ENCODE assay signal across 18 cellular contexts in genomic region chr20:3367125-3367524, GRCh38. TPM values are rescaled to one million over a fixed set of nuclear protein-coding genes. Genes with fewer than 3 reads are reported as not detected.
A peak's percentile ranks its signal among the peaks of the same experiment; 100 is the strongest.
DNase-seq lines count a peak whose midpoint lies in the region; ATAC-seq and TF ChIP-seq lines count a peak whose summit lies in the region.
"Had no signal": no experiment of that assay in that cellular context is flagged by ENCODE, and none has a peak within 500 bp of the region (broad histone marks: within the 10 kb centered on the region; RNA-seq: fewer than 3 reads in every experiment).

No MANE protein-coding gene starts in this region.

- peaks cover 7% of the 10 kb centered on the region for H3K36me3 Mint-ChIP-seq in T-helper 1 cell treated with Interleukin-12 subunit alpha and Interleukin-12 subunit beta and Interleukin-4 antibody, amounts not matched to agents 30 μg/mL and 1 μg/mL, for 36 hours (ENCODE audit: low read depth)
- H3K36me3 Mint-ChIP-seq in activated naive CD8-positive, alpha-beta T cell treated with anti-CD3 and anti-CD28 coated beads for 36 hours: peaks cover 3% of the 10 kb centered on the region
- no peaks in the 10 kb centered on the region for H3K36me3 Mint-ChIP-seq in activated naive CD8-positive, alpha-beta T cell treated with anti-CD3 and anti-CD28 coated beads, Interleukin-2, amount 50 U/mL, for 24 hours (ENCODE audit: low read depth)
- peaks cover 23% of the 10 kb centered on the region for H3K36me3 Mint-ChIP-seq in activated T-helper 17 cell treated with anti-CD3 and anti-CD28 coated beads, Interleukin-2, amount 50 U/mL, for 72 hours (ENCODE audit: low read depth)
- peaks cover 52% of the 10 kb centered on the region for H3K36me3 Mint-ChIP-seq in MCF 10A (ENCODE audit: insufficient read depth, unreplicated experiment)

- no peak overlapping the region for H3K27ac Mint-ChIP-seq in T-helper 1 cell treated with Interleukin-12 subunit alpha and Interleukin-12 subunit beta and Interleukin-4 antibody, amounts not matched to agents 30 μg/mL and 1 μg/mL, for 36 hours
- H3K27ac Mint-ChIP-seq in activated naive CD8-positive, alpha-beta T cell treated with anti-CD3 and anti-CD28 coated beads for 36 hours: peak overlapping the region; percentile 45
- H3K27ac Mint-ChIP-seq in activated naive CD8-positive, alpha-beta T cell treated with anti-CD3 and anti-CD28 coated beads, Interleukin-2, amount 50 U/mL, for 24 hours: no peak overlapping the region
- H3K27ac Mint-ChIP-seq in activated T-helper 17 cell treated with anti-CD3 and anti-CD28 coated beads, Interleukin-2, amount 50 U/mL, for 72 hours: peak overlapping the region; percentile 21
- H3K27ac Mint-ChIP-seq in MCF 10A (ENCODE audit: low read depth, unreplicated experiment): no peak overlapping the region
- H3K27ac Mint-ChIP-seq: CD14-positive monocyte had no signal

- H3K4me3 ChIP-seq in H7 (ENCODE audit: insufficient read depth, low read depth, low read length): no peak overlapping the region
- H3K4me3 ChIP-seq: K562 had no signal

- no peaks in the 10 kb centered on the region for H3K9me3 Mint-ChIP-seq in T-helper 1 cell treated with Interleukin-12 subunit alpha and Interleukin-12 subunit beta and Interleukin-4 antibody, amounts not matched to agents 30 μg/mL and 1 μg/mL, for 36 hours
- no peaks in the 10 kb centered on the region for H3K9me3 Mint-ChIP-seq in activated naive CD8-positive, alpha-beta T cell treated with anti-CD3 and anti-CD28 coated beads for 36 hours
- H3K9me3 Mint-ChIP-seq in activated naive CD8-positive, alpha-beta T cell treated with anti-CD3 and anti-CD28 coated beads, Interleukin-2, amount 50 U/mL, for 24 hours: no peaks in the 10 kb centered on the region
- H3K9me3 Mint-ChIP-seq in activated T-helper 17 cell treated with anti-CD3 and anti-CD28 coated beads, Interleukin-2, amount 50 U/mL, for 72 hours: no peaks in the 10 kb centered on the region
- no peaks in the 10 kb centered on the region for H3K9me3 Mint-ChIP-seq in MCF 10A (ENCODE audit: unreplicated experiment)
- H3K9me3 Mint-ChIP-seq: CD14-positive monocyte had no signal

- no peak for ATAC-seq in activated naive CD8-positive, alpha-beta T cell treated with anti-CD3 and anti-CD28 coated beads, Interleukin-2, amount 50 U/mL, for 24 hours
- ATAC-seq in activated T-helper 17 cell treated with anti-CD3 and anti-CD28 coated beads, Interleukin-2, amount 50 U/mL, for 72 hours (replicated peaks): no peak
- ATAC-seq: K562, Panc1 had no signal

- TF ChIP-seq CTCF in MCF 10A (IDR thresholded peaks at IDR 0.05; ENCODE audit: unreplicated experiment): no peak

- peaks cover 12% of the 10 kb centered on the region for H3K4me1 Mint-ChIP-seq in T-helper 1 cell treated with Interleukin-12 subunit alpha and Interleukin-12 subunit beta and Interleukin-4 antibody, amounts not matched to agents 30 μg/mL and 1 μg/mL, for 36 hours (ENCODE audit: low read depth)
- H3K4me1 Mint-ChIP-seq in activated naive CD8-positive, alpha-beta T cell treated with anti-CD3 and anti-CD28 coated beads for 36 hours: peaks cover 4% of the 10 kb centered on the region
- H3K4me1 Mint-ChIP-seq in activated naive CD8-positive, alpha-beta T cell treated with anti-CD3 and anti-CD28 coated beads, Interleukin-2, amount 50 U/mL, for 24 hours: no peaks in the 10 kb centered on the region
- no peaks in the 10 kb centered on the region for H3K4me1 Mint-ChIP-seq in activated T-helper 17 cell treated with anti-CD3 and anti-CD28 coated beads, Interleukin-2, amount 50 U/mL, for 72 hours
- H3K4me1 Mint-ChIP-seq in MCF 10A (ENCODE audit: insufficient read depth, unreplicated experiment): no peaks in the 10 kb centered on the region

- peaks cover 1% of the 10 kb centered on the region for H3K36me3 ChIP-seq in H7 (replicated peaks; ENCODE audit: control insufficient read depth, insufficient read depth, low read length)

- DNase-seq in T-helper 1 cell (no peak), renal cortical epithelial cell (ENCODE audit: low read depth) (peak; percentile 22), MCF 10A (ENCODE audit: unreplicated experiment) (no peak), H7 (no peak)
- DNase-seq in activated naive CD8-positive, alpha-beta T cell treated with anti-CD3 and anti-CD28 coated beads for 36 hours: no peak
- DNase-seq in activated naive CD8-positive, alpha-beta T cell treated with anti-CD3 and anti-CD28 coated beads, Interleukin-2, amount 50 U/mL, for 24 hours: no peak
- DNase-seq: 8988T, AML-193, DMS79, NCI-H1092 treated with DMSO at 0.1 percent for 48 hours, NCI-H1436 treated with DMSO at 0.1 percent for 48 hours, NCI-H1930, NCI-H510A had no signal

- intact Hi-C loops in MCF 10A (cut with micrococcal nuclease): no loop called here

- no peaks in the 10 kb centered on the region for H3K27me3 Mint-ChIP-seq in T-helper 1 cell treated with Interleukin-12 subunit alpha and Interleukin-12 subunit beta and Interleukin-4 antibody, amounts not matched to agents 30 μg/mL and 1 μg/mL, for 36 hours (ENCODE audit: low read depth)
- no peaks in the 10 kb centered on the region for H3K27me3 Mint-ChIP-seq in activated naive CD8-positive, alpha-beta T cell treated with anti-CD3 and anti-CD28 coated beads for 36 hours
- H3K27me3 Mint-ChIP-seq in activated naive CD8-positive, alpha-beta T cell treated with anti-CD3 and anti-CD28 coated beads, Interleukin-2, amount 50 U/mL, for 24 hours: no peaks in the 10 kb centered on the region
- H3K27me3 Mint-ChIP-seq in activated T-helper 17 cell treated with anti-CD3 and anti-CD28 coated beads, Interleukin-2, amount 50 U/mL, for 72 hours: no peaks in the 10 kb centered on the region
- no peaks in the 10 kb centered on the region for H3K27me3 Mint-ChIP-seq in MCF 10A (ENCODE audit: insufficient read depth, unreplicated experiment)

- peak overlapping the region; percentile 56 for H3K4me3 Mint-ChIP-seq in T-helper 1 cell treated with Interleukin-12 subunit alpha and Interleukin-12 subunit beta and Interleukin-4 antibody, amounts not matched to agents 30 μg/mL and 1 μg/mL, for 36 hours
- H3K4me3 Mint-ChIP-seq in activated naive CD8-positive, alpha-beta T cell treated with anti-CD3 and anti-CD28 coated beads for 36 hours: no peak overlapping the region
- no peak overlapping the region for H3K4me3 Mint-ChIP-seq in activated naive CD8-positive, alpha-beta T cell treated with anti-CD3 and anti-CD28 coated beads, Interleukin-2, amount 50 U/mL, for 24 hours
- H3K4me3 Mint-ChIP-seq in activated T-helper 17 cell treated with anti-CD3 and anti-CD28 coated beads, Interleukin-2, amount 50 U/mL, for 72 hours: no peak overlapping the region
- no peak overlapping the region for H3K4me3 Mint-ChIP-seq in MCF 10A (ENCODE audit: unreplicated experiment)
- H3K4me3 Mint-ChIP-seq: CD14-positive monocyte had no signal

- no TSS peak for BruUV-seq in MCF 10A (replicated peaks; lab: Mats Ljungman, UMichigan)

- no peaks in the 10 kb centered on the region for H3K27me3 ChIP-seq in H7 (ENCODE audit: control insufficient read depth, insufficient read depth, low read length)

- POLR2A ChIA-PET in MCF 10A (lab: Yijun Ruan, JAX): interaction anchor here (1.6 kb wide), 1 partner anchor 15 kb away, joined by 7 read pairs; no protein-coding TSS in a partner anchor

- CTCF ChIA-PET in MCF 10A (lab: Yijun Ruan, JAX): no interaction called here

RNA-seq across cellular contexts. Expression of gene DNAAF9, which starts 40.3 kb away (rescaled TPM):
- total RNA-seq in activated naive CD8-positive, alpha-beta T cell treated with anti-CD3 and anti-CD28 coated beads for 36 hours: 1 to 10 TPM; 1.1 to 1.3 TPM
- 1 to 10 TPM; 3.0 to 3.3 TPM for total RNA-seq in activated T-helper 17 cell treated with anti-CD3 and anti-CD28 coated beads, Interleukin-2, amount 50 U/mL, for 72 hours
- 6.8 and 22.0 TPM in 2 replicates for total RNA-seq in renal cortical epithelial cell
- 7.6 and 9.2 TPM in 2 replicates for total RNA-seq in MCF 10A (2022)
- total RNA-seq in H7 (2014; rRNA removed; shearing (Covaris generic)): 3.3 and 5.3 TPM in 2 replicates

Comparison
In these comparisons a context has a peak if more than half of its experiments do, and no peak if none do; other contexts are left out.
1. H3K27ac Mint-ChIP-seq: peak in activated naive CD8-positive, alpha-beta T cell treated with anti-CD3 and anti-CD28 coated beads for 36 hours (single experiment) and activated T-helper 17 cell treated with anti-CD3 and anti-CD28 coated beads, Interleukin-2, amount 50 U/mL, for 72 hours (single experiment); none in T-helper 1 cell treated with Interleukin-12 subunit alpha and Interleukin-12 subunit beta and Interleukin-4 antibody, amounts not matched to agents 30 μg/mL and 1 μg/mL, for 36 hours (single experiment), activated naive CD8-positive, alpha-beta T cell treated with anti-CD3 and anti-CD28 coated beads, Interleukin-2, amount 50 U/mL, for 24 hours (single experiment) and MCF 10A (single experiment).